Comparison of ENCODE assay signal across 1 cellular context in the genomic region with DNA sequence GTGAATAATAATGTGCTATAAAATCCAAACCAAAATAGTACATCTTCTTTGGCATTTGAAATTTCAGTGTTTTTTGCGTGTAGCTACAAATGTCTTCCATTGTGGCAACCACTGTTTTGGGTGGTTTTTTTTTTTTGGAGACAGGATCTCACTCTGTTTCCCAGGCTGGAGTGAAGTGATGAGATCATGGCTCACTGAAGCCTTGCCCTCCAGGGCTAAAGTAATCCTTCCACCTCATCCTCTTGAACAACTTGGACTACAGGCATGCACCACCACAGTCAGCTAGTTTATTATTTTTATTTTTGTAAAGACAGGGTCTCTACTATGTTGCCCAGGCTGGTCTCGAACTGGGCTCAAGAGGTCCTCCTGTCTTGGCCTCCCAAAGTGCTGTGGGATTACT.
TF ChIP-seq lines count a peak whose summit lies in the region.

No MANE protein-coding gene starts in this region.

TF ChIP-seq in HEK293, 187 proteins besides CTCF, POLR2A, EP300 and RAD21:
- TF ChIP-seq, protein P1, sequence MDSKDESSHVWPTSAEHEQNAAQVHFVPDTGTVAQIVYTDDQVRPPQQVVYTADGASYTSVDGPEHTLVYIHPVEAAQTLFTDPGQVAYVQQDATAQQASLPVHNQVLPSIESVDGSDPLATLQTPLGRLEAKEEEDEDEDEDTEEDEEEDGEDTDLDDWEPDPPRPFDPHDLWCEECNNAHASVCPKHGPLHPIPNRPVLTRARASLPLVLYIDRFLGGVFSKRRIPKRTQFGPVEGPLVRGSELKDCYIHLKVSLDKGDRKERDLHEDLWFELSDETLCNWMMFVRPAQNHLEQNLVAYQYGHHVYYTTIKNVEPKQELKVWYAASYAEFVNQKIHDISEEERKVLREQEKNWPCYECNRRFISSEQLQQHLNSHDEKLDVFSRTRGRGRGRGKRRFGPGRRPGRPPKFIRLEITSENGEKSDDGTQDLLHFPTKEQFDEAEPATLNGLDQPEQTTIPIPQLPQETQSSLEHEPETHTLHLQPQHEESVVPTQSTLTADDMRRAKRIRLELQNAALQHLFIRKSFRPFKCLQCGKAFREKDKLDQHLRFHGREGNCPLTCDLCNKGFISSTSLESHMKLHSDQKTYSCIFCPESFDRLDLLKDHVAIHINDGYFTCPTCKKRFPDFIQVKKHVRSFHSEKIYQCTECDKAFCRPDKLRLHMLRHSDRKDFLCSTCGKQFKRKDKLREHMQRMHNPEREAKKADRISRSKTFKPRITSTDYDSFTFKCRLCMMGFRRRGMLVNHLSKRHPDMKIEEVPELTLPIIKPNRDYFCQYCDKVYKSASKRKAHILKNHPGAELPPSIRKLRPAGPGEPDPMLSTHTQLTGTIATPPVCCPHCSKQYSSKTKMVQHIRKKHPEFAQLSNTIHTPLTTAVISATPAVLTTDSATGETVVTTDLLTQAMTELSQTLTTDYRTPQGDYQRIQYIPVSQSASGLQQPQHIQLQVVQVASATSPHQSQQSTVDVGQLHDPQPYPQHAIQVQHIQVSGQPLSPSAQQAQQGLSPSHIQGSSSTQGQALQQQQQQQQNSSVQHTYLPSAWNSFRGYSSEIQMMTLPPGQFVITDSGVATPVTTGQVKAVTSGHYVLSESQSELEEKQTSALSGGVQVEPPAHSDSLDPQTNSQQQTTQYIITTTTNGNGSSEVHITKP (tag by site-specific recombination; IDR thresholded peaks at IDR 0.05): no peak
- TF ChIP-seq ZNF214 (tag by site-specific recombination; IDR thresholded peaks at IDR 0.05; ENCODE audit: borderline replicate concordance) (no peak), ZNF600 (tag by site-specific recombination; IDR thresholded peaks at IDR 0.05) (no peak), ZNF629 (tag by site-specific recombination; IDR thresholded peaks at IDR 0.05) (0 out of 2 replicates have a peak, but pooled peaks have one; percentile 17), ZNF112 (tag by site-specific recombination; IDR thresholded peaks at IDR 0.05) (no peak), ZNF548 (tag by site-specific recombination; IDR thresholded peaks at IDR 0.05) (no peak)
